ENCODE assay signal across 8 cellular contexts in the genomic region with DNA sequence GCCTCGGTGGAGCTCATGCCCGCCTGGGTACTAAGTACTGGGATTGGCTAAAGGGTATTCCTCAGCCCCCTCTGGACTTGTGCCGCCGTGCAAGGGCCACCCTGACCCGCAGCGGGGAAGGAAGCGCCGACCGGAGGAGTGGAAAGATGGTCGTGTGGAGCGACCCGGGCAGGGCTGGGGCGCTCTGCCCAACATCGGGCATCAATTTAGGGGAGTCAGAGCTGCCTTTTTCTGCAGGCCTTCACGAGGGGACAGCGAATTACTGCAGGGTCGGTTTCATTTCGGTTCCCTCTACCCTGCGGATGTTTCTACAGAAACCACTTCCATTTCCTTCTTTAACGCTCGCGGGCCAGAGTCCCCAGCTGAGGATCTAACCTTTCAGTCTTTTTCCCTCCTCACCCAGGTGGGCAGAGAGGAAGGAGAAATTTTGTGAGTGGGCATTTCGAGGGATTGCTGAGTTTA. TPM values are rescaled to one million over a fixed set of nuclear protein-coding genes. Genes with fewer than 3 reads are reported as not detected.
DNase-seq lines count a peak whose midpoint lies in the region; ATAC-seq and TF ChIP-seq lines count a peak whose summit lies in the region.

No MANE protein-coding gene starts in this region.

- WGBS in liver, result under 1% methylated on average over 23 of the region's 23 CpGs

- peak overlapping the region; percentile 88 for H3K4me2 ChIP-seq in BLaER1

- peak; percentile 19 for ATAC-seq in GM19351 (IDR thresholded peaks at IDR 0.05; ENCODE audit: unreplicated experiment)

- peaks cover 12% of the 10 kb centered on the region; the same call in 1 of the 2 replicates for H4K20me1 ChIP-seq in BLaER1

- intact Hi-C loops in tibial artery (cut with DNase I; ENCODE audit: low total_unique reads), result loop anchor here (5.0 to 10.0 kb wide), 2 partner anchors 69 to 272 kb away; a partner anchor contains a TSS

- peak overlapping the region; percentile 93 for H3K4me3 ChIP-seq in BLaER1
- peak overlapping the region; percentile 91 for H3K4me3 ChIP-seq in astrocyte of the spinal cord (ENCODE audit: low read depth, low read length)
- peak overlapping the region; percentile 79 to 88 (median 80) for H3K4me3 ChIP-seq in liver (ENCODE audit: low read depth in 1 of 3, low read length in 3 of 3)
- peak overlapping the region; percentile 63 to 92 for H3K4me3 ChIP-seq in tibial artery

- no peak for TF ChIP-seq RAD21 in liver (IDR thresholded peaks at IDR 0.05)

- in situ Hi-C loops in astrocyte of the spinal cord (cut with HindIII; ENCODE audit: low sequenced_read_pairs), result no loop called here

- H3K9ac ChIP-seq in BLaER1 (peak overlapping the region; percentile 93), liver (ENCODE audit: low read depth in 1 of 2, low read length in 2 of 2) (peak overlapping the region; percentile 51 to 75)

- peaks cover 40% of the 10 kb centered on the region for H3K4me1 ChIP-seq in BLaER1
- peaks cover 6 to 41% (median 27%) of the 10 kb centered on the region in 4 donors for H3K4me1 ChIP-seq in liver (ENCODE audit: control insufficient read depth in 4 of 4, insufficient read depth in 4 of 4, low read length in 3 of 4)
- H3K4me1 ChIP-seq in tibial artery, result peaks cover 0 to 62% (median 46%) of the 10 kb centered on the region in 4 donors

- H3K36me3 ChIP-seq in BLaER1 (peaks cover 18% of the 10 kb centered on the region; the same call in 1 of the 2 replicates), KOPT-K1 (ENCODE audit: insufficient read depth, low read length) (peaks cover 39% of the 10 kb centered on the region), liver (ENCODE audit: control insufficient read depth in 4 of 4, insufficient read depth in 3 of 4, low read depth in 1 of 4, low read length in 3 of 4) (peaks cover 0 to 14% (median 10%) of the 10 kb centered on the region in 4 donors), tibial artery (peaks cover 22 to 27% (median 27%) of the 10 kb centered on the region in 3 donors)

- TF ChIP-seq CTCF in astrocyte of the spinal cord (IDR thresholded peaks at IDR 0.05; ENCODE audit: low read depth, low read length) (no peak), liver (IDR thresholded peaks at IDR 0.05; ENCODE audit: low read depth, low read length, missing input control) (no peak), tibial artery (IDR thresholded peaks at IDR 0.05) (no peak)

- DNase-seq in astrocyte of the spinal cord (ENCODE audit: low read depth, low spot score) (no peak), tibial artery (no peak), OCI-M2 (lab: John Stamatoyannopoulos, UW; ENCODE audit: unreplicated experiment) (no peak), GM19238 (ENCODE audit: insufficient read length, low spot score) (no peak)

- H3K27ac ChIP-seq in BLaER1 (peak overlapping the region; percentile 97), KOPT-K1 (ENCODE audit: low read depth, low read length, poor library complexity, severe bottlenecking) (peak overlapping the region; percentile 95), liver (ENCODE audit: low read depth in 1 of 2, low read length in 2 of 2) (peak overlapping the region; percentile 99), tibial artery (peak overlapping the region; percentile 88 to 100)

- H3K9me3 ChIP-seq in BLaER1 (no peaks in the 10 kb centered on the region), KOPT-K1 (ENCODE audit: insufficient read depth, low read length, poor library complexity, severe bottlenecking) (no peaks in the 10 kb centered on the region), liver (ENCODE audit: control insufficient read depth in 4 of 4, low read length in 3 of 4) (no peaks in the 10 kb centered on the region), tibial artery (no peaks in the 10 kb centered on the region)

- H3K27me3 ChIP-seq in BLaER1 (no peaks in the 10 kb centered on the region), liver (ENCODE audit: control insufficient read depth in 4 of 4, insufficient read depth in 4 of 4, low read length in 3 of 4) (no peaks in the 10 kb centered on the region), tibial artery (no peaks in the 10 kb centered on the region)

TF ChIP-seq in liver, 16 proteins besides CTCF, POLR2A, EP300 and RAD21:
- TF ChIP-seq GABPA (IDR thresholded peaks at IDR 0.05 in 1 of 2, conservative IDR thresholded peaks at IDR 0.05 in 1 of 2), result no peak
- TF ChIP-seq HNF4A (conservative IDR thresholded peaks at IDR 0.05), result no peak
- TF ChIP-seq, protein P1, sequence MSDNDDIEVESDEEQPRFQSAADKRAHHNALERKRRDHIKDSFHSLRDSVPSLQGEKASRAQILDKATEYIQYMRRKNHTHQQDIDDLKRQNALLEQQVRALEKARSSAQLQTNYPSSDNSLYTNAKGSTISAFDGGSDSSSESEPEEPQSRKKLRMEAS (IDR thresholded peaks at IDR 0.05), result no peak
- no peak for TF ChIP-seq RXRA (IDR thresholded peaks at IDR 0.05)
- TF ChIP-seq NR2F2 (IDR thresholded peaks at IDR 0.05), result no peak
- TF ChIP-seq JUND (IDR thresholded peaks at IDR 0.05), result no peak
- no peak for TF ChIP-seq TAF1 (conservative IDR thresholded peaks at IDR 0.05)
- no peak for TF ChIP-seq FOXA1 (IDR thresholded peaks at IDR 0.05)
- TF ChIP-seq, protein P2, sequence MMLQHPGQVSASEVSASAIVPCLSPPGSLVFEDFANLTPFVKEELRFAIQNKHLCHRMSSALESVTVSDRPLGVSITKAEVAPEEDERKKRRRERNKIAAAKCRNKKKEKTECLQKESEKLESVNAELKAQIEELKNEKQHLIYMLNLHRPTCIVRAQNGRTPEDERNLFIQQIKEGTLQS (IDR thresholded peaks at IDR 0.05), result no peak
- TF ChIP-seq YY1 (IDR thresholded peaks at IDR 0.05), result no peak
- no peak for TF ChIP-seq FOXA2 (IDR thresholded peaks at IDR 0.05)
- TF ChIP-seq, protein P3, sequence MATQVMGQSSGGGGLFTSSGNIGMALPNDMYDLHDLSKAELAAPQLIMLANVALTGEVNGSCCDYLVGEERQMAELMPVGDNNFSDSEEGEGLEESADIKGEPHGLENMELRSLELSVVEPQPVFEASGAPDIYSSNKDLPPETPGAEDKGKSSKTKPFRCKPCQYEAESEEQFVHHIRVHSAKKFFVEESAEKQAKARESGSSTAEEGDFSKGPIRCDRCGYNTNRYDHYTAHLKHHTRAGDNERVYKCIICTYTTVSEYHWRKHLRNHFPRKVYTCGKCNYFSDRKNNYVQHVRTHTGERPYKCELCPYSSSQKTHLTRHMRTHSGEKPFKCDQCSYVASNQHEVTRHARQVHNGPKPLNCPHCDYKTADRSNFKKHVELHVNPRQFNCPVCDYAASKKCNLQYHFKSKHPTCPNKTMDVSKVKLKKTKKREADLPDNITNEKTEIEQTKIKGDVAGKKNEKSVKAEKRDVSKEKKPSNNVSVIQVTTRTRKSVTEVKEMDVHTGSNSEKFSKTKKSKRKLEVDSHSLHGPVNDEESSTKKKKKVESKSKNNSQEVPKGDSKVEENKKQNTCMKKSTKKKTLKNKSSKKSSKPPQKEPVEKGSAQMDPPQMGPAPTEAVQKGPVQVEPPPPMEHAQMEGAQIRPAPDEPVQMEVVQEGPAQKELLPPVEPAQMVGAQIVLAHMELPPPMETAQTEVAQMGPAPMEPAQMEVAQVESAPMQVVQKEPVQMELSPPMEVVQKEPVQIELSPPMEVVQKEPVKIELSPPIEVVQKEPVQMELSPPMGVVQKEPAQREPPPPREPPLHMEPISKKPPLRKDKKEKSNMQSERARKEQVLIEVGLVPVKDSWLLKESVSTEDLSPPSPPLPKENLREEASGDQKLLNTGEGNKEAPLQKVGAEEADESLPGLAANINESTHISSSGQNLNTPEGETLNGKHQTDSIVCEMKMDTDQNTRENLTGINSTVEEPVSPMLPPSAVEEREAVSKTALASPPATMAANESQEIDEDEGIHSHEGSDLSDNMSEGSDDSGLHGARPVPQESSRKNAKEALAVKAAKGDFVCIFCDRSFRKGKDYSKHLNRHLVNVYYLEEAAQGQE (IDR thresholded peaks at IDR 0.05), result no peak
- TF ChIP-seq EGR1 (IDR thresholded peaks at IDR 0.05; ENCODE audit: low read depth in 2 of 2), result no peak
- TF ChIP-seq, protein P4, sequence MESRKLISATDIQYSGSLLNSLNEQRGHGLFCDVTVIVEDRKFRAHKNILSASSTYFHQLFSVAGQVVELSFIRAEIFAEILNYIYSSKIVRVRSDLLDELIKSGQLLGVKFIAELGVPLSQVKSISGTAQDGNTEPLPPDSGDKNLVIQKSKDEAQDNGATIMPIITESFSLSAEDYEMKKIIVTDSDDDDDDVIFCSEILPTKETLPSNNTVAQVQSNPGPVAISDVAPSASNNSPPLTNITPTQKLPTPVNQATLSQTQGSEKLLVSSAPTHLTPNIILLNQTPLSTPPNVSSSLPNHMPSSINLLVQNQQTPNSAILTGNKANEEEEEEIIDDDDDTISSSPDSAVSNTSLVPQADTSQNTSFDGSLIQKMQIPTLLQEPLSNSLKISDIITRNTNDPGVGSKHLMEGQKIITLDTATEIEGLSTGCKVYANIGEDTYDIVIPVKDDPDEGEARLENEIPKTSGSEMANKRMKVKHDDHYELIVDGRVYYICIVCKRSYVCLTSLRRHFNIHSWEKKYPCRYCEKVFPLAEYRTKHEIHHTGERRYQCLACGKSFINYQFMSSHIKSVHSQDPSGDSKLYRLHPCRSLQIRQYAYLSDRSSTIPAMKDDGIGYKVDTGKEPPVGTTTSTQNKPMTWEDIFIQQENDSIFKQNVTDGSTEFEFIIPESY (IDR thresholded peaks at IDR 0.05), result no peak
- TF ChIP-seq SP1 (IDR thresholded peaks at IDR 0.05), result no peak
- TF ChIP-seq HNF4G (IDR thresholded peaks at IDR 0.05), result no peak

RNA-seq across cellular contexts. Expression of a gene that starts 1.0 kb away (rescaled TPM):
- 10 to 100 TPM; 17.9 to 21.3 TPM for total RNA-seq in liver
- 10 to 100 TPM in 1 of 2 donors, 1 to 10 TPM in 1; 7.1 to 15.4 TPM for polyA plus RNA-seq in liver

RNA-seq across cellular contexts. Expression of a gene that starts 5.5 kb away (rescaled TPM):
- 100 to 1,000 TPM in 1 of 2 donors, 10 to 100 TPM in 1; 43.6 to 124 TPM for total RNA-seq in liver
- polyA plus RNA-seq in liver, result 10 to 100 TPM; 12.7 to 33.6 TPM
